Comparison of ENCODE assay signal across 32 cellular contexts in genomic region chr2:23268467-23269263, GRCh38.
DNase-seq lines count a peak whose midpoint lies in the region; ATAC-seq, FAIRE-seq and TF ChIP-seq lines count a peak whose summit lies in the region.
"Had no signal": no experiment of that assay in that cellular context is flagged by ENCODE, and none has a peak within 500 bp of the region (broad histone marks: within the 10 kb centered on the region; RNA-seq: fewer than 3 reads in every experiment).

No MANE protein-coding gene starts in this region.

- WGBS in mammary epithelial cell (ENCODE audit: low coverage, missing lambda C conversion rate), result 85% methylated on average over 3 of the region's 3 CpGs

- DNase-seq in AG10803 (ENCODE audit: low read depth), result peak; percentile 12
- DNase-seq in EL, result peak; percentile 52
- no peak for DNase-seq in astrocyte (ENCODE audit: low read depth)
- DNase-seq in left lobe of liver (ENCODE audit: low spot score), result no peak
- DNase-seq in putamen (ENCODE audit: low spot score), result no peak
- DNase-seq in mammary epithelial cell, result no peak
- DNase-seq: activated CD4-positive, alpha-beta T cell treated with anti-CD3 and anti-CD28 coated beads, Interleukin-2, amount 50 U/mL, for 4 hours; activated CD8-positive, alpha-beta memory T cell treated with anti-CD3 and anti-CD28 coated beads, Interleukin-2, amount 10 ng/mL, durations not matched to agents 7 days and 5 days; activated naive CD4-positive, alpha-beta T cell; activated naive CD8-positive, alpha-beta T cell treated with anti-CD3 and anti-CD28 coated beads, Interleukin-2, amount 50 U/mL, for 24 hours; activated T-cell treated with anti-CD3 and anti-CD28 coated beads, Interleukin-2, amount 50 U/mL, for 48 hours; Caco-2; caudate nucleus; cortex of kidney; DND-41; effector memory CD4-positive, alpha-beta T cell; glutamatergic neuron; MG63; naive thymus-derived CD8-positive, alpha-beta T cell; NCI-H2029 treated with DMSO at 0.1 percent for 48 hours; NCI-H774; nucleus accumbens; stimulated activated naive B cell treated with anti-CD40 and anti-IgM and Interleukin-4, amounts not matched to agents 10 μg/mL and 1 μg/mL and 100 μg/mL, for 72 hours; upper lobe of left lung had no signal

- H3K4me3 ChIP-seq in AG10803 (ENCODE audit: low read length), result no peak overlapping the region
- H3K4me3 ChIP-seq in astrocyte (ENCODE audit: insufficient read depth, low read depth, low read length), result no peak overlapping the region
- no peak overlapping the region for H3K4me3 ChIP-seq in mammary epithelial cell (replicated peaks in 1 of 3; ENCODE audit: insufficient read depth in 1 of 3, low read depth in 2 of 3, low read length in 3 of 3)
- H3K4me3 ChIP-seq: MG63, skin epidermis, upper lobe of left lung had no signal

- no peak overlapping the region for H3K27ac ChIP-seq in astrocyte (ENCODE audit: low read depth, low read length)
- no peak overlapping the region for H3K27ac ChIP-seq in mammary epithelial cell (ENCODE audit: insufficient read depth, low read depth, low read length)
- H3K27ac ChIP-seq: C4-2B, KMS-11, RWPE1, skin epidermis, upper lobe of left lung had no signal

- no peak overlapping the region for H3K4me3 Mint-ChIP-seq in astrocyte (ENCODE audit: unreplicated experiment)
- H3K4me3 Mint-ChIP-seq: activated CD8-positive, alpha-beta memory T cell treated with anti-CD3 and anti-CD28 coated beads, Interleukin-2, amount 10 ng/mL, durations not matched to agents 7 days and 5 days; activated naive CD8-positive, alpha-beta T cell treated with anti-CD3 and anti-CD28 coated beads, Interleukin-2, amount 50 U/mL, for 24 hours; naive thymus-derived CD8-positive, alpha-beta T cell; stimulated activated naive B cell treated with anti-CD40 and anti-IgM and Interleukin-4, amounts not matched to agents 10 μg/mL and 1 μg/mL and 100 μg/mL, for 72 hours; T-helper 1 cell treated with Interleukin-12 subunit alpha and Interleukin-12 subunit beta and Interleukin-4 antibody, amounts not matched to agents 30 μg/mL and 1 μg/mL, for 36 hours had no signal

- no peaks in the 10 kb centered on the region for H3K27me3 Mint-ChIP-seq in astrocyte (ENCODE audit: low read depth, unreplicated experiment)

- no peaks in the 10 kb centered on the region for H3K4me1 ChIP-seq in astrocyte (ENCODE audit: insufficient read depth, low read length)
- no peaks in the 10 kb centered on the region for H3K4me1 ChIP-seq in mammary epithelial cell (ENCODE audit: insufficient read depth, low read length)
- H3K4me1 ChIP-seq: upper lobe of left lung had no signal

- dilution Hi-C loops in mammary epithelial cell (cut with HindIII; ENCODE audit: low sequenced_read_pairs), result no loop called here

- peaks cover 15% of the 10 kb centered on the region for H3K4me1 Mint-ChIP-seq in astrocyte (ENCODE audit: low read depth, unreplicated experiment)
- H3K4me1 Mint-ChIP-seq: activated CD8-positive, alpha-beta memory T cell treated with anti-CD3 and anti-CD28 coated beads, Interleukin-2, amount 10 ng/mL, durations not matched to agents 7 days and 5 days; activated naive CD8-positive, alpha-beta T cell treated with anti-CD3 and anti-CD28 coated beads, Interleukin-2, amount 50 U/mL, for 24 hours; naive thymus-derived CD8-positive, alpha-beta T cell; stimulated activated naive B cell treated with anti-CD40 and anti-IgM and Interleukin-4, amounts not matched to agents 10 μg/mL and 1 μg/mL and 100 μg/mL, for 72 hours had no signal

- H3K36me3 ChIP-seq in astrocyte (ENCODE audit: insufficient read depth, low read length), result no peaks in the 10 kb centered on the region
- no peaks in the 10 kb centered on the region for H3K36me3 ChIP-seq in mammary epithelial cell (ENCODE audit: insufficient read depth, low read length)
- H3K36me3 ChIP-seq: MG63, upper lobe of left lung had no signal

- ATAC-seq in left lobe of liver (peak; percentile 95), HG03571 (IDR thresholded peaks at IDR 0.05; ENCODE audit: unreplicated experiment) (no peak), GM19467 (IDR thresholded peaks at IDR 0.05; ENCODE audit: unreplicated experiment) (no peak)
- ATAC-seq: activated CD4-positive, CD25-positive, alpha-beta regulatory T cell treated with anti-CD3 and anti-CD28 coated beads, Interleukin-2, amount 50 U/mL, for 24 hours; activated CD8-positive, alpha-beta memory T cell treated with anti-CD3 and anti-CD28 coated beads, Interleukin-2, amount 10 ng/mL, durations not matched to agents 7 days and 5 days; activated naive CD8-positive, alpha-beta T cell treated with anti-CD3 and anti-CD28 coated beads, Interleukin-2, amount 50 U/mL, for 24 hours; naive thymus-derived CD8-positive, alpha-beta T cell; stimulated activated naive B cell treated with anti-CD40 and anti-IgM and Interleukin-4, amounts not matched to agents 10 μg/mL and 1 μg/mL and 100 μg/mL, for 72 hours had no signal

- H3K9me3 ChIP-seq in astrocyte (ENCODE audit: insufficient read depth, low read depth, low read length) (no peaks in the 10 kb centered on the region), mammary epithelial cell (replicated peaks; ENCODE audit: insufficient read depth, low read length) (no peaks in the 10 kb centered on the region)
- H3K9me3 ChIP-seq: Caco-2, MG63, upper lobe of left lung had no signal

- H3K36me3 Mint-ChIP-seq in astrocyte (ENCODE audit: low read depth, unreplicated experiment), result no peaks in the 10 kb centered on the region
- H3K36me3 Mint-ChIP-seq: activated CD8-positive, alpha-beta memory T cell treated with anti-CD3 and anti-CD28 coated beads, Interleukin-2, amount 10 ng/mL, durations not matched to agents 7 days and 5 days; naive thymus-derived CD8-positive, alpha-beta T cell; stimulated activated naive B cell treated with anti-CD40 and anti-IgM and Interleukin-4, amounts not matched to agents 10 μg/mL and 1 μg/mL and 100 μg/mL, for 72 hours had no signal

- H4K20me1 ChIP-seq in astrocyte (ENCODE audit: insufficient read depth, low read length), result no peaks in the 10 kb centered on the region
- H4K20me1 ChIP-seq in mammary epithelial cell (ENCODE audit: insufficient read depth, low read length), result no peaks in the 10 kb centered on the region

- H3K27me3 ChIP-seq in astrocyte (ENCODE audit: insufficient read depth, low read length) (no peaks in the 10 kb centered on the region), mammary epithelial cell (ENCODE audit: insufficient read depth, low read length) (no peaks in the 10 kb centered on the region)
- H3K27me3 ChIP-seq: MG63, upper lobe of left lung had no signal

- H3K79me2 ChIP-seq in astrocyte (ENCODE audit: insufficient read depth, low read length) (no peaks in the 10 kb centered on the region), mammary epithelial cell (ENCODE audit: insufficient read depth, low read length) (no peaks in the 10 kb centered on the region)

- no TSS peak for BruUV-seq in mammary epithelial cell (replicated peaks; lab: Mats Ljungman, UMichigan)

- H3K9ac ChIP-seq in astrocyte (ENCODE audit: low read length), result no peak overlapping the region
- H3K9ac ChIP-seq in mammary epithelial cell (ENCODE audit: insufficient read depth, low read length), result no peak overlapping the region
- H3K9ac ChIP-seq: KMS-11 had no signal

- CTCF ChIA-PET in mammary epithelial cell (lab: Charles Lee; ENCODE audit: low non-redundant PET), result no interaction called here

- H3K27ac Mint-ChIP-seq in astrocyte (ENCODE audit: unreplicated experiment), result peak overlapping the region; percentile 73
- H3K27ac Mint-ChIP-seq: activated CD8-positive, alpha-beta memory T cell treated with anti-CD3 and anti-CD28 coated beads, Interleukin-2, amount 10 ng/mL, durations not matched to agents 7 days and 5 days; activated naive CD8-positive, alpha-beta T cell treated with anti-CD3 and anti-CD28 coated beads, Interleukin-2, amount 50 U/mL, for 24 hours; naive thymus-derived CD8-positive, alpha-beta T cell; stimulated activated naive B cell treated with anti-CD40 and anti-IgM and Interleukin-4, amounts not matched to agents 10 μg/mL and 1 μg/mL and 100 μg/mL, for 72 hours; T-helper 1 cell treated with Interleukin-12 subunit alpha and Interleukin-12 subunit beta and Interleukin-4 antibody, amounts not matched to agents 30 μg/mL and 1 μg/mL, for 36 hours had no signal

- no peak overlapping the region for H3K4me2 ChIP-seq in astrocyte (ENCODE audit: low read length)
- H3K4me2 ChIP-seq in mammary epithelial cell (ENCODE audit: insufficient read depth, low read depth, low read length), result no peak overlapping the region
- H3K4me2 ChIP-seq: KMS-11 had no signal

- no peak for FAIRE-seq in astrocyte (lab: Jason Lieb, UNC)

- H3K9me3 Mint-ChIP-seq in astrocyte (ENCODE audit: unreplicated experiment), result no peaks in the 10 kb centered on the region
- H3K9me3 Mint-ChIP-seq: activated naive CD8-positive, alpha-beta T cell treated with anti-CD3 and anti-CD28 coated beads, Interleukin-2, amount 50 U/mL, for 24 hours; naive thymus-derived CD8-positive, alpha-beta T cell; stimulated activated naive B cell treated with anti-CD40 and anti-IgM and Interleukin-4, amounts not matched to agents 10 μg/mL and 1 μg/mL and 100 μg/mL, for 72 hours; T-helper 1 cell treated with Interleukin-12 subunit alpha and Interleukin-12 subunit beta and Interleukin-4 antibody, amounts not matched to agents 30 μg/mL and 1 μg/mL, for 36 hours had no signal

- TF ChIP-seq CTCF in AG10803 (conservative IDR thresholded peaks at IDR 0.05; ENCODE audit: low read length) (no peak), astrocyte (IDR thresholded peaks at IDR 0.05; ENCODE audit: insufficient read depth, low read depth, low read length) (no peak), mammary epithelial cell (conservative IDR thresholded peaks at IDR 0.05 in 1 of 2, IDR thresholded peaks at IDR 0.05 in 1 of 2; ENCODE audit: extremely low read depth in 1 of 2, insufficient read depth in 1 of 2, low read depth in 1 of 2, low read length in 2 of 2) (no peak)

- intact Hi-C loops in mammary epithelial cell (cut with micrococcal nuclease), result no loop called here

- in situ Hi-C loops in mammary epithelial cell (cut with MboI; ENCODE audit: low sequenced_read_pairs in 2 of 2), result no loop called here

- H2AFZ ChIP-seq in astrocyte (ENCODE audit: low read depth, low read length), result no peak overlapping the region
- no peak overlapping the region for H2AFZ ChIP-seq in mammary epithelial cell (ENCODE audit: low read depth, low read length)

Comparison
In these comparisons a context has a peak if more than half of its experiments do, and no peak if none do; other contexts are left out.
1. DNase-seq: peak in AG10803 (single experiment) and EL (single experiment); none in astrocyte (single experiment), left lobe of liver (single experiment), putamen (single experiment) and mammary epithelial cell (single experiment).